13 cellular contexts compared by ENCODE assay signal in genomic region chr16:6725634-6726331, GRCh38.
DNase-seq lines count a peak whose midpoint lies in the region; ATAC-seq and TF ChIP-seq lines count a peak whose summit lies in the region.
"Had no signal": no experiment of that assay in that cellular context is flagged by ENCODE, and none has a peak within 500 bp of the region (broad histone marks: within the 10 kb centered on the region; RNA-seq: fewer than 3 reads in every experiment).

No MANE protein-coding gene starts in this region.

- H3K9me3 ChIP-seq in Karpas-422 (ENCODE audit: low read length) = no peaks in the 10 kb centered on the region
- H3K9me3 ChIP-seq: lower lobe of right lung, SJCRH30, thyroid gland had no signal

- no peak overlapping the region for H3K4me2 ChIP-seq in Karpas-422 (ENCODE audit: low read depth, low read length, poor library complexity, severe bottlenecking)

- DNase-seq in Karpas-422 (peak; percentile 65), RPMI8226 (peak; percentile 7), kidney tubule cell (ENCODE audit: low spot score) (peak; percentile 32), HuH-7.5 (ENCODE audit: low spot score) (no peak)
- DNase-seq: activated CD8-positive, alpha-beta memory T cell treated with anti-CD3 and anti-CD28 coated beads, Interleukin-2, amount 10 ng/mL, durations not matched to agents 7 days and 5 days; heart left ventricle; lower lobe of right lung; thyroid gland had no signal

- no peaks in the 10 kb centered on the region for H3K4me1 ChIP-seq in Karpas-422 (ENCODE audit: low read length)
- H3K4me1 ChIP-seq: heart left ventricle, lower lobe of right lung, SJCRH30 had no signal

- no peaks in the 10 kb centered on the region for H3K36me3 ChIP-seq in Karpas-422 (ENCODE audit: insufficient read depth, low read length)
- H3K36me3 ChIP-seq: heart left ventricle, lower lobe of right lung, SJCRH30, thyroid gland had no signal

- H4K20me1 ChIP-seq in Karpas-422 (ENCODE audit: insufficient read depth, low read depth, low read length) = no peaks in the 10 kb centered on the region

- no peak overlapping the region for H3K27ac ChIP-seq in 22Rv1
- no peak overlapping the region for H3K27ac ChIP-seq in Karpas-422 (ENCODE audit: low read length)
- H3K27ac ChIP-seq: heart left ventricle, lower lobe of right lung, SJCRH30, thyroid gland had no signal

- H3K4me3 ChIP-seq in Karpas-422 (ENCODE audit: low read length) = no peak overlapping the region
- H3K4me3 ChIP-seq: heart left ventricle, lower lobe of right lung, SJCRH30, thyroid gland had no signal

- H3K27me3 ChIP-seq in Karpas-422 (ENCODE audit: low read length) = no peaks in the 10 kb centered on the region
- H3K27me3 ChIP-seq: SJCRH30, thyroid gland had no signal

- no peak overlapping the region for H2AFZ ChIP-seq in Karpas-422 (ENCODE audit: low read length)

- no peak overlapping the region for H3K9ac ChIP-seq in Karpas-422 (ENCODE audit: low read length)

- H3K9me2 ChIP-seq in Karpas-422 (replicated peaks; ENCODE audit: insufficient read depth, low read length) = no peaks in the 10 kb centered on the region

- H3K79me2 ChIP-seq in Karpas-422 (ENCODE audit: low read length) = no peaks in the 10 kb centered on the region

- ATAC-seq in HG03025 (IDR thresholded peaks at IDR 0.05; ENCODE audit: low FRiP score, unreplicated experiment) (no peak), GM18517 (IDR thresholded peaks at IDR 0.05; ENCODE audit: unreplicated experiment) (no peak), GM18519 (IDR thresholded peaks at IDR 0.05; ENCODE audit: low FRiP score, unreplicated experiment) (no peak)
- ATAC-seq: activated CD8-positive, alpha-beta memory T cell treated with anti-CD3 and anti-CD28 coated beads, Interleukin-2, amount 10 ng/mL, durations not matched to agents 7 days and 5 days; heart left ventricle had no signal

- peak; percentile 18 for TF ChIP-seq CTCF in 22Rv1 (IDR thresholded peaks at IDR 0.05)
